ENCODE assay signal across 27 cellular contexts in genomic region chr7:134534633-134535032, GRCh38. TPM values are rescaled to one million over a fixed set of nuclear protein-coding genes. Genes with fewer than 3 reads are reported as not detected.
"Had no signal": no experiment of that assay in that cellular context is flagged by ENCODE, and none has a peak within 500 bp of the region (broad histone marks: within the 10 kb centered on the region; RNA-seq: fewer than 3 reads in every experiment).

No MANE protein-coding gene starts in this region.

- H3K27me3 ChIP-seq: colonic mucosa, esophagus squamous epithelium, gastroesophageal sphincter, left lung had no signal

- DNase-seq: colonic mucosa; cortex of kidney; effector CD8-positive, alpha-beta T cell; effector memory CD8-positive, alpha-beta T cell; endodermal cell; erythroblast; esophagus squamous epithelium; foreskin fibroblast; foreskin melanocyte; heart left ventricle; hypothalamus; immature natural killer cell; islet precursor cell; kidney; left cardiac atrium; left lung; left ventricle myocardium superior; lower lobe of right lung; mesenchymal stem cell; mucosa of descending colon had no signal

- H3K36me3 ChIP-seq: colonic mucosa, gastroesophageal sphincter, heart left ventricle, left lung, lower lobe of right lung had no signal

- ATAC-seq: effector memory CD8-positive, alpha-beta T cell; esophagus mucosa; gastroesophageal sphincter; left lung; lower lobe of right lung; mucosa of descending colon had no signal

- H3K4me3 ChIP-seq: colonic mucosa, esophagus squamous epithelium, gastroesophageal sphincter, heart left ventricle, left lung, lower lobe of right lung, mucosa of descending colon had no signal

- H3K9me3 ChIP-seq: colonic mucosa, esophagus squamous epithelium, gastroesophageal sphincter, heart left ventricle, left lung, lower lobe of right lung, mucosa of descending colon had no signal

- H3K4me1 ChIP-seq: colonic mucosa, left lung, lower lobe of right lung had no signal

- FAIRE-seq: endometrium, kidney had no signal

- H3K27ac ChIP-seq: colonic mucosa, gastroesophageal sphincter, heart left ventricle, left lung, lower lobe of right lung had no signal

RNA-seq across cellular contexts. Expression of gene AKR1B10, which starts 7.3 kb away (rescaled TPM):
- total RNA-seq: chondrocyte, left lung, lower lobe of right lung, lung microvascular endothelial cell had no signal
- polyA plus RNA-seq: immature natural killer cell had no signal

RNA-seq across cellular contexts. Expression of gene AKR1B15, which starts 14.3 kb away (rescaled TPM):
- total RNA-seq: chondrocyte, dermis microvascular lymphatic vessel endothelial cell, endodermal cell, heart left ventricle, kidney, left lung, left ventricle myocardium superior, lower leg skin, lower lobe of right lung, lung microvascular endothelial cell had no signal
- polyA plus RNA-seq: heart left ventricle, immature natural killer cell had no signal
